Comparison of ENCODE assay signal across 7 cellular contexts in genomic region chr2:74037379-74037860, GRCh38.
DNase-seq lines count a peak whose midpoint lies in the region; ATAC-seq and TF ChIP-seq lines count a peak whose summit lies in the region.

No MANE protein-coding gene starts in this region.

- no peak for TF ChIP-seq CTCF in WERI-Rb-1 (IDR thresholded peaks at IDR 0.05; ENCODE audit: low read depth, low read length)

- H3K27ac ChIP-seq in WERI-Rb-1 = no peak overlapping the region

- peak overlapping the region; percentile 59 for H3K4me3 Mint-ChIP-seq in memory B cell

- H3K4me1 Mint-ChIP-seq in memory B cell = peaks cover 58% of the 10 kb centered on the region

- H3K4me3 ChIP-seq in WERI-Rb-1 (ENCODE audit: low read depth, low read length) = no peak overlapping the region

- H3K27me3 ChIP-seq in WERI-Rb-1 (ENCODE audit: insufficient read depth, low read depth, severe bottlenecking) = no peaks in the 10 kb centered on the region

- peak; percentile 95 for DNase-seq in SKM-1 treated with dmso at 0.1 percent for 144 hours (lab: John Stamatoyannopoulos, UW; ENCODE audit: unreplicated experiment)
- peak in 1 of 2 donors; percentile 51 for DNase-seq in memory B cell (ENCODE audit: low spot score in 2 of 2)
- no peak for DNase-seq in 8988T
- DNase-seq in WERI-Rb-1 = no peak
- DNase-seq in activated CD4-positive, alpha-beta T cell treated with anti-CD3 and anti-CD28 coated beads, Interleukin-2, amount 50 U/mL, for 48 hours = no peak

- H3K36me3 Mint-ChIP-seq in memory B cell = peaks cover 3% of the 10 kb centered on the region

- H3K27ac Mint-ChIP-seq in memory B cell = peak overlapping the region; percentile 80

- no peaks in the 10 kb centered on the region; the same call in 1 of the 2 replicates for H3K36me3 ChIP-seq in WERI-Rb-1

- H3K9me3 ChIP-seq in WERI-Rb-1 (ENCODE audit: severe bottlenecking) = no peaks in the 10 kb centered on the region

- H3K9me3 Mint-ChIP-seq in memory B cell = no peaks in the 10 kb centered on the region

- no peaks in the 10 kb centered on the region for H3K27me3 Mint-ChIP-seq in memory B cell

- ATAC-seq in GM18861 (IDR thresholded peaks at IDR 0.05; ENCODE audit: unreplicated experiment) (peak; percentile 45), HG02938 (IDR thresholded peaks at IDR 0.05; ENCODE audit: unreplicated experiment) (peak; percentile 67), memory B cell (ENCODE audit: low read depth) (peak; percentile 88)
